ENCODE assay signal across 1 cellular context in the genomic region with DNA sequence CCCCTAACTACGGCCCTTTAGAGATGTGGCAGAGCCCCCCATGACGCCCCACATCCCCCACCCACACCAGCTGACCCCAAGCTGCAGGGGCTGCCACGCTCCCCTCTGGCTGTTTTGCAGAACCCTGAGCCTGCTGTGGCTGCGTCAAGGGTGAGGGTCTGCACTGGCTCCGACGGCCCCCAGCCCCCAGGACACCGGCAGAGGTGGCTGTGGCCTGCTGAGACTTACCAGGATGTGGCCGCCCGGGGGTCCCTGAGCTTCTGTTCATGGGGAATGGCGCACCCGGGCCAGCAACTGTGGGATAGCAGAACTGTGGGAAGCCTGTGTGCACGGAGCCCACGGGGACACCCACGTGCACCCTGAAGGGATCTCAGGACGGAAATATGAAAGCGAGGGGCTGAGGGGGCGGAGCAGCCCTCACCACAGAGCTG.
TF ChIP-seq lines count a peak whose summit lies in the region.

No MANE protein-coding gene starts in this region.

TF ChIP-seq in H1, 55 proteins besides CTCF, POLR2A, EP300 and RAD21:
- TF ChIP-seq CHD2 (IDR thresholded peaks at IDR 0.05; ENCODE audit: low read length) (no peak), TCF12 (IDR thresholded peaks at IDR 0.05; ENCODE audit: low read depth, low read length) (no peak), CBX5 (IDR thresholded peaks at IDR 0.05; ENCODE audit: low read depth, low read length) (no peak), KDM5A (IDR thresholded peaks at IDR 0.05; ENCODE audit: low read length) (no peak), GTF2F1 (IDR thresholded peaks at IDR 0.05; ENCODE audit: borderline replicate concordance, low read depth, low read length) (no peak), SIX5 (IDR thresholded peaks at IDR 0.05; ENCODE audit: low read depth, low read length) (no peak), BCL11A (IDR thresholded peaks at IDR 0.05; ENCODE audit: low read depth in 2 of 2, low read length in 2 of 2) (no peak), SIN3A (conservative IDR thresholded peaks at IDR 0.05 in 1 of 2, IDR thresholded peaks at IDR 0.05 in 1 of 2; ENCODE audit: low read depth in 1 of 2, low read length in 2 of 2) (no peak), SP4 (IDR thresholded peaks at IDR 0.05; ENCODE audit: low read length) (no peak), CTBP2 (IDR thresholded peaks at IDR 0.05; ENCODE audit: borderline replicate concordance, insufficient read depth, insufficient read length, low read length) (no peak)
- TF ChIP-seq, protein P1, sequence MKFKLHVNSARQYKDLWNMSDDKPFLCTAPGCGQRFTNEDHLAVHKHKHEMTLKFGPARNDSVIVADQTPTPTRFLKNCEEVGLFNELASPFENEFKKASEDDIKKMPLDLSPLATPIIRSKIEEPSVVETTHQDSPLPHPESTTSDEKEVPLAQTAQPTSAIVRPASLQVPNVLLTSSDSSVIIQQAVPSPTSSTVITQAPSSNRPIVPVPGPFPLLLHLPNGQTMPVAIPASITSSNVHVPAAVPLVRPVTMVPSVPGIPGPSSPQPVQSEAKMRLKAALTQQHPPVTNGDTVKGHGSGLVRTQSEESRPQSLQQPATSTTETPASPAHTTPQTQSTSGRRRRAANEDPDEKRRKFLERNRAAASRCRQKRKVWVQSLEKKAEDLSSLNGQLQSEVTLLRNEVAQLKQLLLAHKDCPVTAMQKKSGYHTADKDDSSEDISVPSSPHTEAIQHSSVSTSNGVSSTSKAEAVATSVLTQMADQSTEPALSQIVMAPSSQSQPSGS (IDR thresholded peaks at IDR 0.05; ENCODE audit: low read length), result no peak
